8 cellular contexts compared by ENCODE assay signal in genomic region chr16:80369559-80369958, GRCh38.
A peak's percentile ranks its signal among the peaks of the same experiment; 100 is the strongest.
DNase-seq lines count a peak whose midpoint lies in the region; ATAC-seq and TF ChIP-seq lines count a peak whose summit lies in the region.

No MANE protein-coding gene starts in this region.

- DNase-seq in NCI-H2107 treated with DMSO at 0.1 percent for 48 hours (lab: John Stamatoyannopoulos, UW; ENCODE audit: unreplicated experiment) (peak; percentile 2), NCI-H2107 (lab: John Stamatoyannopoulos, UW) (no peak), SW480 (ENCODE audit: low spot score) (peak; percentile 62), glutamatergic neuron (peak; percentile 70), prostate gland (ENCODE audit: low spot score) (peak; percentile 42), MV-4-11 (lab: John Stamatoyannopoulos, UW) (no peak)

- no peaks in the 10 kb centered on the region for H3K4me1 ChIP-seq in prostate gland (replicated peaks)

- peaks cover 5% of the 10 kb centered on the region for H3K36me3 Mint-ChIP-seq in glutamatergic neuron (ENCODE audit: unreplicated experiment)

- no peak overlapping the region for H3K27ac Mint-ChIP-seq in glutamatergic neuron (ENCODE audit: unreplicated experiment)

- no peak for TF ChIP-seq POLR2A in prostate gland (IDR thresholded peaks at IDR 0.05)

- no peak overlapping the region for H3K4me3 ChIP-seq in prostate gland

- H3K36me3 ChIP-seq in prostate gland, result no peaks in the 10 kb centered on the region

- H3K27me3 Mint-ChIP-seq in glutamatergic neuron (ENCODE audit: unreplicated experiment), result peaks cover 3% of the 10 kb centered on the region

- intact Hi-C loops in prostate gland (cut with DNase I), result loop anchor here (10.0 kb wide), 1 partner anchor 1865 kb away; no protein-coding TSS in a partner anchor

- no peaks in the 10 kb centered on the region for H3K9me3 ChIP-seq in prostate gland

- H3K27ac ChIP-seq in prostate gland, result no peak overlapping the region

- peaks cover 3% of the 10 kb centered on the region for H3K27me3 ChIP-seq in prostate gland (replicated peaks; ENCODE audit: insufficient read depth)

- H3K4me3 Mint-ChIP-seq in glutamatergic neuron (ENCODE audit: unreplicated experiment), result no peak overlapping the region

- WGBS in prostate gland, result 25% methylated on average over 6 of the region's 6 CpGs

- no peaks in the 10 kb centered on the region for H3K9me3 Mint-ChIP-seq in glutamatergic neuron (ENCODE audit: unreplicated experiment)

- ATAC-seq in HG02759 (IDR thresholded peaks at IDR 0.05; ENCODE audit: unreplicated experiment) (no peak), GM21825 (IDR thresholded peaks at IDR 0.05; ENCODE audit: unreplicated experiment) (no peak)

- no peaks in the 10 kb centered on the region for H3K4me1 Mint-ChIP-seq in glutamatergic neuron (ENCODE audit: low read depth, unreplicated experiment)

- TF ChIP-seq CTCF in glutamatergic neuron (IDR thresholded peaks at IDR 0.05; ENCODE audit: partially characterized antibody, unreplicated experiment), result peak; percentile 20
- TF ChIP-seq CTCF in prostate gland (IDR thresholded peaks at IDR 0.05), result peak in 3 of 4 experiments; percentile 28 to 69 (median 58)

Comparison
In these comparisons a context has a peak if more than half of its experiments do, and no peak if none do; other contexts are left out.
1. DNase-seq: peak in NCI-H2107 treated with DMSO at 0.1 percent for 48 hours (single experiment), SW480 (single experiment), glutamatergic neuron (single experiment) and prostate gland (single experiment); none in NCI-H2107 (single experiment) and MV-4-11 (single experiment).